Comparison of ENCODE assay signal across 1 cellular context in the genomic region with DNA sequence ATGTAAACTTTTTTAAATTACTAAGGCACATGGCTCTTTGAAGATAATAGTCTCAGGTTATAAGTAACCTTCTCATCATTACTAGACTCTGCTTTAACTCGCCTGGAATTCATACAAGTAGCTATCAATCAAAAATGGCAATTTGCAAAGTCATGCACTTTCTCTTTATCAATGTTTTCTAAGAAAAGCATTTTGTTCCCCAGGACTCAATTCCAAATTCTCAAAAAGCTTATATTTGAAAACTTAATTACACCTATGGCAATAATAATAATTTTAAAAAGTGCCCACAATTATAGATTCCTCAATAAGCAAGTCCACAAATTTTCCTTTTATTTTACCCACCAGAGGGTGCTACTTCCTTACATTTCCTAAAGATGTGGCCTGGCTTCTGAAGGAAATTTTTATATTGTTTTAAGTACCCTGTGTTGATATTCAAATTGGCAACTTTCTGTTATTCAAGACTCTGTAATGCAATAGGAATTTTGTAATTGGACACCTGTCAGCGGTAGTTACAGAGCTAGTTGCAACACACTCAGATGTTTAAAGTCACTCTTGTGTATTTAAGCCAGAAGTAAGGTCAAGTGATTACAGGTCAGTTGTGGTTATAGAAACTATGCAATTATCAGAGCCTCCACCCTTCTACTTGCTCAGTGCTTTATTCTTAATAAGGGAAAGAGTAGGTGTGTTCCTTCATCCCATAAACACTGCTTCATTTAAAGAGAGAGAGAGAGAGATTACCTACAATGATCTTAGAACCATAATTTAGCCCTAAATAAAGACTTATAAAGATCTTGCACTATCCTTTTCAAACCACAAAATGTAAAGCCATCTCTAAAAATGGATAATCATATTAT.
TF ChIP-seq lines count a peak whose summit lies in the region.

No MANE protein-coding gene starts in this region.

TF ChIP-seq in HepG2, 621 proteins besides CTCF, POLR2A, EP300 and RAD21 (continues in another document):
- TF ChIP-seq CEBPG (CRISPR knock-in tag; IDR thresholded peaks at IDR 0.05) (peak; percentile 89), ZNF761 (CRISPR knock-in tag; conservative IDR thresholded peaks at IDR 0.05) (no peak), ELF3 (CRISPR knock-in tag; IDR thresholded peaks at IDR 0.05) (peak; percentile 50; the same call in 1 of the 2 replicates), ZNF75D (CRISPR knock-in tag; IDR thresholded peaks at IDR 0.05; ENCODE audit: borderline replicate concordance) (no peak), TRIM24 (CRISPR knock-in tag; IDR thresholded peaks at IDR 0.05) (no peak), NCOR1 (IDR thresholded peaks at IDR 0.05; ENCODE audit: borderline replicate concordance, low read length) (peak; percentile 44; the same call in 1 of the 2 replicates), HHEX (CRISPR knock-in tag; IDR thresholded peaks at IDR 0.05) (peak; percentile 74; the same call in 1 of the 2 replicates), KAT2B (IDR thresholded peaks at IDR 0.05; ENCODE audit: borderline replicate concordance, low read depth, low read length) (no peak), U2AF1 (optimal IDR thresholded peaks at IDR 0.05; ENCODE audit: low read depth, low read length) (no peak), PRMT3 (CRISPR knock-in tag; IDR thresholded peaks at IDR 0.05; ENCODE audit: borderline replicate concordance, low read depth) (no peak), CENPT (CRISPR knock-in tag; IDR thresholded peaks at IDR 0.05; ENCODE audit: low read depth) (no peak), ASH2L (IDR thresholded peaks at IDR 0.05; ENCODE audit: insufficient read length, low read depth, low read length) (no peak), UBTF (CRISPR knock-in tag; IDR thresholded peaks at IDR 0.05) (no peak), TBX2 (CRISPR knock-in tag; IDR thresholded peaks at IDR 0.05; ENCODE audit: borderline replicate concordance) (no peak), CBFB (CRISPR knock-in tag; IDR thresholded peaks at IDR 0.05) (peak; percentile 93), ZNF563 (CRISPR knock-in tag; IDR thresholded peaks at IDR 0.05) (no peak), ZNF460 (CRISPR knock-in tag; IDR thresholded peaks at IDR 0.05; ENCODE audit: borderline replicate concordance) (no peak), ZFYVE20 (CRISPR knock-in tag; IDR thresholded peaks at IDR 0.05; ENCODE audit: borderline replicate concordance, low read depth) (no peak), MIXL1 (CRISPR knock-in tag; IDR thresholded peaks at IDR 0.05) (peak; percentile 72), KAT8 (CRISPR knock-in tag; IDR thresholded peaks at IDR 0.05) (0 out of 2 replicates have a peak, but pooled peaks have one; percentile 32), NFIC (IDR thresholded peaks at IDR 0.05; ENCODE audit: low read length) (peak; percentile 48; the same call in 1 of the 2 replicates), SATB2 (CRISPR knock-in tag; IDR thresholded peaks at IDR 0.05) (no peak), PAWR (CRISPR knock-in tag; IDR thresholded peaks at IDR 0.05; ENCODE audit: borderline replicate concordance) (no peak), KLF12 (CRISPR knock-in tag; IDR thresholded peaks at IDR 0.05; ENCODE audit: borderline replicate concordance) (no peak), SP2 (CRISPR knock-in tag; IDR thresholded peaks at IDR 0.05) (no peak), TEAD2 (CRISPR knock-in tag; IDR thresholded peaks at IDR 0.05) (no peak), ZNF468 (CRISPR knock-in tag; IDR thresholded peaks at IDR 0.05) (no peak), ZNF546 (CRISPR knock-in tag; conservative IDR thresholded peaks at IDR 0.05) (no peak), TEAD3 (CRISPR knock-in tag; optimal IDR thresholded peaks at IDR 0.05; ENCODE audit: borderline replicate concordance) (peak; percentile 78), NR2F2 (IDR thresholded peaks at IDR 0.05; ENCODE audit: borderline replicate concordance, low read depth) (peak; percentile 95), FOXA3 (CRISPR knock-in tag; IDR thresholded peaks at IDR 0.05) (peak; percentile 91), ARID5B (CRISPR knock-in tag; IDR thresholded peaks at IDR 0.05) (peak; percentile 96), ZNF674 (CRISPR knock-in tag; IDR thresholded peaks at IDR 0.05; ENCODE audit: low read depth) (no peak), HDAC2 (CRISPR knock-in tag; IDR thresholded peaks at IDR 0.05) (peak; percentile 70; the same call in 1 of the 2 replicates), SRSF9 (IDR thresholded peaks at IDR 0.05; ENCODE audit: borderline replicate concordance, insufficient read depth, low read depth, low read length, poor library complexity, severe bottlenecking) (no peak), MED13 (CRISPR knock-in tag; IDR thresholded peaks at IDR 0.05) (no peak)
- TF ChIP-seq, protein P1, sequence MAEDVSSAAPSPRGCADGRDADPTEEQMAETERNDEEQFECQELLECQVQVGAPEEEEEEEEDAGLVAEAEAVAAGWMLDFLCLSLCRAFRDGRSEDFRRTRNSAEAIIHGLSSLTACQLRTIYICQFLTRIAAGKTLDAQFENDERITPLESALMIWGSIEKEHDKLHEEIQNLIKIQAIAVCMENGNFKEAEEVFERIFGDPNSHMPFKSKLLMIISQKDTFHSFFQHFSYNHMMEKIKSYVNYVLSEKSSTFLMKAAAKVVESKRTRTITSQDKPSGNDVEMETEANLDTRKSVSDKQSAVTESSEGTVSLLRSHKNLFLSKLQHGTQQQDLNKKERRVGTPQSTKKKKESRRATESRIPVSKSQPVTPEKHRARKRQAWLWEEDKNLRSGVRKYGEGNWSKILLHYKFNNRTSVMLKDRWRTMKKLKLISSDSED (CRISPR knock-in tag; IDR thresholded peaks at IDR 0.05): no peak
- TF ChIP-seq, protein P2, sequence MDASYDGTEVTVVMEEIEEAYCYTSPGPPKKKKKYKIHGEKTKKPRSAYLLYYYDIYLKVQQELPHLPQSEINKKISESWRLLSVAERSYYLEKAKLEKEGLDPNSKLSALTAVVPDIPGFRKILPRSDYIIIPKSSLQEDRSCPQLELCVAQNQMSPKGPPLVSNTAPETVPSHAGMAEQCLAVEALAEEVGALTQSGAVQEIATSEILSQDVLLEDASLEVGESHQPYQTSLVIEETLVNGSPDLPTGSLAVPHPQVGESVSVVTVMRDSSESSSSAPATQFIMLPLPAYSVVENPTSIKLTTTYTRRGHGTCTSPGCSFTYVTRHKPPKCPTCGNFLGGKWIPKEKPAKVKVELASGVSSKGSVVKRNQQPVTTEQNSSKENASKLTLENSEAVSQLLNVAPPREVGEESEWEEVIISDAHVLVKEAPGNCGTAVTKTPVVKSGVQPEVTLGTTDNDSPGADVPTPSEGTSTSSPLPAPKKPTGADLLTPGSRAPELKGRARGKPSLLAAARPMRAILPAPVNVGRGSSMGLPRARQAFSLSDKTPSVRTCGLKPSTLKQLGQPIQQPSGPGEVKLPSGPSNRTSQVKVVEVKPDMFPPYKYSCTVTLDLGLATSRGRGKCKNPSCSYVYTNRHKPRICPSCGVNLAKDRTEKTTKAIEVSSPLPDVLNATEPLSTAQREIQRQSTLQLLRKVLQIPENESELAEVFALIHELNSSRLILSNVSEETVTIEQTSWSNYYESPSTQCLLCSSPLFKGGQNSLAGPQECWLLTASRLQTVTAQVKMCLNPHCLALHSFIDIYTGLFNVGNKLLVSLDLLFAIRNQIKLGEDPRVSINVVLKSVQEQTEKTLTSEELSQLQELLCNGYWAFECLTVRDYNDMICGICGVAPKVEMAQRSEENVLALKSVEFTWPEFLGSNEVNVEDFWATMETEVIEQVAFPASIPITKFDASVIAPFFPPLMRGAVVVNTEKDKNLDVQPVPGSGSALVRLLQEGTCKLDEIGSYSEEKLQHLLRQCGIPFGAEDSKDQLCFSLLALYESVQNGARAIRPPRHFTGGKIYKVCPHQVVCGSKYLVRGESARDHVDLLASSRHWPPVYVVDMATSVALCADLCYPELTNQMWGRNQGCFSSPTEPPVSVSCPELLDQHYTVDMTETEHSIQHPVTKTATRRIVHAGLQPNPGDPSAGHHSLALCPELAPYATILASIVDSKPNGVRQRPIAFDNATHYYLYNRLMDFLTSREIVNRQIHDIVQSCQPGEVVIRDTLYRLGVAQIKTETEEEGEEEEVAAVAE (CRISPR knock-in tag; IDR thresholded peaks at IDR 0.05; ENCODE audit: borderline replicate concordance): no peak
- TF ChIP-seq, protein P3, sequence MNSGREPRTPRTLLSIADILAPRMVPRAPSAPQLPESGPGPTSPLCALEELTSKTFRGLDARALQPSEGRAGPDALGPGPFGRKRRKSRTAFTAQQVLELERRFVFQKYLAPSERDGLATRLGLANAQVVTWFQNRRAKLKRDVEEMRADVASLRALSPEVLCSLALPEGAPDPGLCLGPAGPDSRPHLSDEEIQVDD (CRISPR knock-in tag; IDR thresholded peaks at IDR 0.05; ENCODE audit: borderline replicate concordance): no peak
- TF ChIP-seq, protein P4, sequence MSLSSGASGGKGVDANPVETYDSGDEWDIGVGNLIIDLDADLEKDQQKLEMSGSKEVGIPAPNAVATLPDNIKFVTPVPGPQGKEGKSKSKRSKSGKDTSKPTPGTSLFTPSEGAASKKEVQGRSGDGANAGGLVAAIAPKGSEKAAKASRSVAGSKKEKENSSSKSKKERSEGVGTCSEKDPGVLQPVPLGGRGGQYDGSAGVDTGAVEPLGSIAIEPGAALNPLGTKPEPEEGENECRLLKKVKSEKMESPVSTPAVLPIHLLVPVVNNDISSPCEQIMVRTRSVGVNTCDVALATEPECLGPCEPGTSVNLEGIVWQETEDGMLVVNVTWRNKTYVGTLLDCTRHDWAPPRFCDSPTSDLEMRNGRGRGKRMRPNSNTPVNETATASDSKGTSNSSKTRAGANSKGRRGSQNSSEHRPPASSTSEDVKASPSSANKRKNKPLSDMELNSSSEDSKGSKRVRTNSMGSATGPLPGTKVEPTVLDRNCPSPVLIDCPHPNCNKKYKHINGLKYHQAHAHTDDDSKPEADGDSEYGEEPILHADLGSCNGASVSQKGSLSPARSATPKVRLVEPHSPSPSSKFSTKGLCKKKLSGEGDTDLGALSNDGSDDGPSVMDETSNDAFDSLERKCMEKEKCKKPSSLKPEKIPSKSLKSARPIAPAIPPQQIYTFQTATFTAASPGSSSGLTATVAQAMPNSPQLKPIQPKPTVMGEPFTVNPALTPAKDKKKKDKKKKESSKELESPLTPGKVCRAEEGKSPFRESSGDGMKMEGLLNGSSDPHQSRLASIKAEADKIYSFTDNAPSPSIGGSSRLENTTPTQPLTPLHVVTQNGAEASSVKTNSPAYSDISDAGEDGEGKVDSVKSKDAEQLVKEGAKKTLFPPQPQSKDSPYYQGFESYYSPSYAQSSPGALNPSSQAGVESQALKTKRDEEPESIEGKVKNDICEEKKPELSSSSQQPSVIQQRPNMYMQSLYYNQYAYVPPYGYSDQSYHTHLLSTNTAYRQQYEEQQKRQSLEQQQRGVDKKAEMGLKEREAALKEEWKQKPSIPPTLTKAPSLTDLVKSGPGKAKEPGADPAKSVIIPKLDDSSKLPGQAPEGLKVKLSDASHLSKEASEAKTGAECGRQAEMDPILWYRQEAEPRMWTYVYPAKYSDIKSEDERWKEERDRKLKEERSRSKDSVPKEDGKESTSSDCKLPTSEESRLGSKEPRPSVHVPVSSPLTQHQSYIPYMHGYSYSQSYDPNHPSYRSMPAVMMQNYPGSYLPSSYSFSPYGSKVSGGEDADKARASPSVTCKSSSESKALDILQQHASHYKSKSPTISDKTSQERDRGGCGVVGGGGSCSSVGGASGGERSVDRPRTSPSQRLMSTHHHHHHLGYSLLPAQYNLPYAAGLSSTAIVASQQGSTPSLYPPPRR (CRISPR knock-in tag; IDR thresholded peaks at IDR 0.05; ENCODE audit: borderline replicate concordance): 0 out of 2 replicates have a peak, but pooled peaks have one; percentile 38
